In genomic region chr2:64142817-64143153, GRCh38 we compare ENCODE assay signal across 1 cellular context.
TF ChIP-seq lines count a peak whose summit lies in the region.

No MANE protein-coding gene starts in this region.

TF ChIP-seq in HepG2, 621 proteins besides CTCF, POLR2A, EP300 and RAD21 (continued from another document):
- TF ChIP-seq ATF2 (CRISPR knock-in tag; IDR thresholded peaks at IDR 0.05) (no peak), POLR2G (IDR thresholded peaks at IDR 0.05; ENCODE audit: low read depth, low read length) (no peak)
